ENCODE assay signal across 1 cellular context in the genomic region with DNA sequence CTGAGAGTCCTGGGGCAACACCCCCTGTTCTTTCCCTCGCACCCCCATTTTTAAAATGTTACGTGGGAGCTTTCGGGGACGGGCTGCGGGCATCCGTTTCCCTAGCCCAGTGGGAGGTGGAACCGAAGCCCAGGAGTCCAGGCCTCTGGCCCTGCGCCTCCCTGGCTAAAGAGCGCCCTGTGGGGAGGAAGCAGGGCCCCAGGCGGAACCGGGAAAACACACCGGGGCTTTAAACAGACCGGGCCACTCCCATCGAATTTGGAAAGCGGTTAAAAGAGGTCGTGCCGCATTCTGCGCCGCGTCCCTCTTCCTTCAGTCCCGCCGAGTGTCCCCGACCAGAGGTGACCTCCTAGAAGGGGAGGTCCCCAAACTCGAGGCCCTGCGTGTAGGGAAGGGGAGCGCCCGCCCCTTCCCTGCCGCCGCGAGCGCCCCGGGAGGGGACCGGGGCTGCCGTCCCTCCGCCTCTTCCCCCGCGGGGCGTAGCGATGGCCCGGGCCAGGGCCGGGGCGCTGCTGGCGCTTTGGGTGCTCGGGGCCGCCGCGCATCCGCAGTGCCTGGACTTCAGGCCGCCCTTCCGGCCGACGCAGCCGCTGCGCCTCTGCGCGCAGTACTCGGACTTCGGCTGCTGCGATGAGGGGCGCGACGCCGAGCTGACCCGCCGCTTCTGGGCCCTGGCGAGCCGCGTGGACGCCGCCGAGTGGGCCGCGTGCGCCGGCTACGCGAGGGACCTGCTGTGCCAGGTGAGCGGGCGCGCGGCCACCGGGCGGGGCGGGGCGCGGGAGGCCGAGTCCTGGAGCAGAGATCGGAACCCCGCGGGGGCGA.
TF ChIP-seq lines count a peak whose summit lies in the region.

Gene HHIPL1 (plus strand): TSS at position 407 of the 822 bp plus-strand sequence. CDS start 79 bp downstream, at position 486.

TF ChIP-seq in WTC11, 78 proteins besides CTCF, POLR2A, EP300 and RAD21 (continued from another document):
- no peak for TF ChIP-seq GRHL2 (CRISPR knock-in tag; IDR thresholded peaks at IDR 0.05; ENCODE audit: insufficient replicate concordance, severe bottlenecking)
- TF ChIP-seq, protein P1, sequence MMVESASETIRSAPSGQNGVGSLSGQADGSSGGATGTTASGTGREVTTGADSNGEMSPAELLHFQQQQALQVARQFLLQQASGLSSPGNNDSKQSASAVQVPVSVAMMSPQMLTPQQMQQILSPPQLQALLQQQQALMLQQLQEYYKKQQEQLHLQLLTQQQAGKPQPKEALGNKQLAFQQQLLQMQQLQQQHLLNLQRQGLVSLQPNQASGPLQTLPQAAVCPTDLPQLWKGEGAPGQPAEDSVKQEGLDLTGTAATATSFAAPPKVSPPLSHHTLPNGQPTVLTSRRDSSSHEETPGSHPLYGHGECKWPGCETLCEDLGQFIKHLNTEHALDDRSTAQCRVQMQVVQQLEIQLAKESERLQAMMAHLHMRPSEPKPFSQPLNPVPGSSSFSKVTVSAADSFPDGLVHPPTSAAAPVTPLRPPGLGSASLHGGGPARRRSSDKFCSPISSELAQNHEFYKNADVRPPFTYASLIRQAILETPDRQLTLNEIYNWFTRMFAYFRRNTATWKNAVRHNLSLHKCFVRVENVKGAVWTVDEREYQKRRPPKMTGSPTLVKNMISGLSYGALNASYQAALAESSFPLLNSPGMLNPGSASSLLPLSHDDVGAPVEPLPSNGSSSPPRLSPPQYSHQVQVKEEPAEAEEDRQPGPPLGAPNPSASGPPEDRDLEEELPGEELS (CRISPR knock-in tag; IDR thresholded peaks at IDR 0.05): peak; percentile 67; the same call in 1 of the 2 replicates
- no peak for TF ChIP-seq ESRRA (CRISPR knock-in tag; IDR thresholded peaks at IDR 0.05; ENCODE audit: borderline replicate concordance)
- no peak for TF ChIP-seq ZNF317 (CRISPR knock-in tag; IDR thresholded peaks at IDR 0.05; ENCODE audit: borderline replicate concordance, low read depth)
- peak; percentile 75; the same call in 1 of the 2 replicates for TF ChIP-seq ETV6 (CRISPR knock-in tag; IDR thresholded peaks at IDR 0.05)
- TF ChIP-seq MXD4 (CRISPR knock-in tag; IDR thresholded peaks at IDR 0.05; ENCODE audit: borderline replicate concordance): no peak
- no peak for TF ChIP-seq NR1H2 (CRISPR knock-in tag; IDR thresholded peaks at IDR 0.05)
- TF ChIP-seq, protein P2, sequence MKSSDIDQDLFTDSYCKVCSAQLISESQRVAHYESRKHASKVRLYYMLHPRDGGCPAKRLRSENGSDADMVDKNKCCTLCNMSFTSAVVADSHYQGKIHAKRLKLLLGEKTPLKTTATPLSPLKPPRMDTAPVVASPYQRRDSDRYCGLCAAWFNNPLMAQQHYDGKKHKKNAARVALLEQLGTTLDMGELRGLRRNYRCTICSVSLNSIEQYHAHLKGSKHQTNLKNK (CRISPR knock-in tag; IDR thresholded peaks at IDR 0.05): no peak
- TF ChIP-seq, protein P3, sequence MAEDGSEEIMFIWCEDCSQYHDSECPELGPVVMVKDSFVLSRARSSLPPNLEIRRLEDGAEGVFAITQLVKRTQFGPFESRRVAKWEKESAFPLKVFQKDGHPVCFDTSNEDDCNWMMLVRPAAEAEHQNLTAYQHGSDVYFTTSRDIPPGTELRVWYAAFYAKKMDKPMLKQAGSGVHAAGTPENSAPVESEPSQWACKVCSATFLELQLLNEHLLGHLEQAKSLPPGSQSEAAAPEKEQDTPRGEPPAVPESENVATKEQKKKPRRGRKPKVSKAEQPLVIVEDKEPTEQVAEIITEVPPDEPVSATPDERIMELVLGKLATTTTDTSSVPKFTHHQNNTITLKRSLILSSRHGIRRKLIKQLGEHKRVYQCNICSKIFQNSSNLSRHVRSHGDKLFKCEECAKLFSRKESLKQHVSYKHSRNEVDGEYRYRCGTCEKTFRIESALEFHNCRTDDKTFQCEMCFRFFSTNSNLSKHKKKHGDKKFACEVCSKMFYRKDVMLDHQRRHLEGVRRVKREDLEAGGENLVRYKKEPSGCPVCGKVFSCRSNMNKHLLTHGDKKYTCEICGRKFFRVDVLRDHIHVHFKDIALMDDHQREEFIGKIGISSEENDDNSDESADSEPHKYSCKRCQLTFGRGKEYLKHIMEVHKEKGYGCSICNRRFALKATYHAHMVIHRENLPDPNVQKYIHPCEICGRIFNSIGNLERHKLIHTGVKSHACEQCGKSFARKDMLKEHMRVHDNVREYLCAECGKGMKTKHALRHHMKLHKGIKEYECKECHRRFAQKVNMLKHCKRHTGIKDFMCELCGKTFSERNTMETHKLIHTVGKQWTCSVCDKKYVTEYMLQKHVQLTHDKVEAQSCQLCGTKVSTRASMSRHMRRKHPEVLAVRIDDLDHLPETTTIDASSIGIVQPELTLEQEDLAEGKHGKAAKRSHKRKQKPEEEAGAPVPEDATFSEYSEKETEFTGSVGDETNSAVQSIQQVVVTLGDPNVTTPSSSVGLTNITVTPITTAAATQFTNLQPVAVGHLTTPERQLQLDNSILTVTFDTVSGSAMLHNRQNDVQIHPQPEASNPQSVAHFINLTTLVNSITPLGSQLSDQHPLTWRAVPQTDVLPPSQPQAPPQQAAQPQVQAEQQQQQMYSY (CRISPR knock-in tag; IDR thresholded peaks at IDR 0.05): 0 out of 2 replicates have a peak, but pooled peaks have one; percentile 28
- TF ChIP-seq TP53 (CRISPR knock-in tag; IDR thresholded peaks at IDR 0.05): peak; percentile 35; the same call in 1 of the 2 replicates
TF ChIP-seq in WTC11: peak in this region for 19.
